In the genomic region with DNA sequence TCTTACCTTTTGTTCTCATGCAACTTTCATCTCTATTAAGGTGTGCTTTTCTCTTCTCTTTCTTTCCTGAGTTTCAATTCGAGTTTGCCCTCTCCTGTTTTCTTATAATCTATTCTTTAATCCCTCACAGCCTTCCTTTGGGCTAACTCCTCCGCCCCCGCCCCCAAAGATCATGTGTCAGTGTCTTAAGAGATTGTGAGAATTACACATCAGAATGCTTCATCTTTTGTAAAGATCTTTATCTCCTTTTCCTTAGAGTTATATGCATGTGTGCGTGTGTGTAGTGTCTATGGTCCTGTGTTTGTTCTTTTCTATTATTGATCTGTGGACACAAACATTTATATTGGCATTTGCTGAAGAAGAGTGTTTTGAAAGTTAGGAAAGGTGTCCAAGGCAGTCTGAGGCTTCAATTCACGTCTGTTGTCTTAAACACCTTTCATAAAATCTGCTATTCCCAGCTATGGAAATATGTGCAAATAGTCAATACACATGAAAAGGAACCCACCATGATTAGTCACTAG, we compare ENCODE assay signal across 27 cellular contexts.
"Had no signal": no experiment of that assay in that cellular context is flagged by ENCODE, and none has a peak within 500 bp of the region (broad histone marks: within the 10 kb centered on the region; RNA-seq: fewer than 3 reads in every experiment).

No MANE protein-coding gene starts in this region.

- H3K79me2 ChIP-seq: hepatocyte had no signal

- H3K36me3 ChIP-seq: colonic mucosa, esophagus muscularis mucosa, left ventricle myocardium inferior, prostate gland, spleen, thyroid gland had no signal

- DNase-seq: activated CD4-positive, alpha-beta T cell treated with anti-CD3 and anti-CD28 coated beads, Interleukin-2, amount 50 U/mL, for 48 hours; activated effector memory CD4-positive, alpha-beta T cell treated with anti-CD3 and anti-CD28 coated beads, Interleukin-2, amount 50 U/mL, for 16 hours; activated naive CD4-positive, alpha-beta T cell treated with anti-CD3 and anti-CD28 coated beads, Interleukin-2, amount 10 ng/mL, durations not matched to agents 7 days and 5 days; activated T-cell treated with anti-CD3 and anti-CD28 coated beads, Interleukin-2, amount 50 U/mL, for 48 hours; amygdala; colonic mucosa; dorsolateral prefrontal cortex; effector memory CD8-positive, alpha-beta T cell; glutamatergic neuron; immature natural killer cell; kidney glomerular epithelial cell; left ventricle myocardium inferior; midbrain; natural killer cell; spleen; stimulated activated CD4-positive, alpha-beta T cell treated with anti-CD3 and anti-CD28 coated beads, Interleukin-4, amount 100 ng/mL, for 4 hours; substantia nigra; thyroid gland had no signal

- ATAC-seq: effector memory CD8-positive, alpha-beta T cell; natural killer cell; WTC11 had no signal

- H3K4me3 ChIP-seq: colonic mucosa, dorsolateral prefrontal cortex, esophagus muscularis mucosa, hepatocyte, left ventricle myocardium inferior, prostate gland, spleen, thyroid gland had no signal

- H3K4me3 Mint-ChIP-seq: activated naive CD4-positive, alpha-beta T cell treated with anti-CD3 and anti-CD28 coated beads, Interleukin-2, amount 10 ng/mL, durations not matched to agents 7 days and 5 days; effector memory CD8-positive, alpha-beta T cell; immature natural killer cell; natural killer cell; stimulated activated naive CD8-positive, alpha-beta T cell treated with anti-CD3 and anti-CD28 coated beads, Interleukin-15, Interleukin-2, amounts not matched to agents 100 ng/mL and 50 ng/mL, for 24 hours; T-helper 2 cell treated with Interferon-gamma antibody and Interleukin-4, amounts not matched to agents 5 μg/mL and 100 μg/mL, for 36 hours; WTC11 had no signal

- H3K36me3 Mint-ChIP-seq: activated naive CD4-positive, alpha-beta T cell treated with anti-CD3 and anti-CD28 coated beads, Interleukin-2, amount 10 ng/mL, durations not matched to agents 7 days and 5 days; immature natural killer cell; natural killer cell; WTC11 had no signal

- H3K9me3 ChIP-seq: colonic mucosa, esophagus muscularis mucosa, left ventricle myocardium inferior, prostate gland, thyroid gland had no signal

- H2AFZ ChIP-seq: hepatocyte had no signal

- H3K4me2 ChIP-seq: hepatocyte had no signal

- H3K27me3 ChIP-seq: colonic mucosa, dorsolateral prefrontal cortex, esophagus muscularis mucosa, hepatocyte, spleen, thyroid gland had no signal

- FAIRE-seq: bronchial epithelial cell, endothelial cell of umbilical vein, frontal cortex had no signal

- H3K9me3 Mint-ChIP-seq: effector memory CD8-positive, alpha-beta T cell; natural killer cell; stimulated activated naive CD8-positive, alpha-beta T cell treated with anti-CD3 and anti-CD28 coated beads, Interleukin-15, Interleukin-2, amounts not matched to agents 100 ng/mL and 50 ng/mL, for 24 hours; T-helper 2 cell treated with Interferon-gamma antibody and Interleukin-4, amounts not matched to agents 5 μg/mL and 100 μg/mL, for 36 hours had no signal

- H3K27ac ChIP-seq: colonic mucosa, dorsolateral prefrontal cortex, esophagus muscularis mucosa, hepatocyte, left ventricle myocardium inferior, prostate gland, spleen, thyroid gland had no signal

- H3K27ac Mint-ChIP-seq: activated naive CD4-positive, alpha-beta T cell treated with anti-CD3 and anti-CD28 coated beads, Interleukin-2, amount 10 ng/mL, durations not matched to agents 7 days and 5 days; effector memory CD8-positive, alpha-beta T cell; immature natural killer cell; natural killer cell; stimulated activated naive CD8-positive, alpha-beta T cell treated with anti-CD3 and anti-CD28 coated beads, Interleukin-15, Interleukin-2, amounts not matched to agents 100 ng/mL and 50 ng/mL, for 24 hours; T-helper 2 cell treated with Interferon-gamma antibody and Interleukin-4, amounts not matched to agents 5 μg/mL and 100 μg/mL, for 36 hours; WTC11 had no signal
